In the genomic region with DNA sequence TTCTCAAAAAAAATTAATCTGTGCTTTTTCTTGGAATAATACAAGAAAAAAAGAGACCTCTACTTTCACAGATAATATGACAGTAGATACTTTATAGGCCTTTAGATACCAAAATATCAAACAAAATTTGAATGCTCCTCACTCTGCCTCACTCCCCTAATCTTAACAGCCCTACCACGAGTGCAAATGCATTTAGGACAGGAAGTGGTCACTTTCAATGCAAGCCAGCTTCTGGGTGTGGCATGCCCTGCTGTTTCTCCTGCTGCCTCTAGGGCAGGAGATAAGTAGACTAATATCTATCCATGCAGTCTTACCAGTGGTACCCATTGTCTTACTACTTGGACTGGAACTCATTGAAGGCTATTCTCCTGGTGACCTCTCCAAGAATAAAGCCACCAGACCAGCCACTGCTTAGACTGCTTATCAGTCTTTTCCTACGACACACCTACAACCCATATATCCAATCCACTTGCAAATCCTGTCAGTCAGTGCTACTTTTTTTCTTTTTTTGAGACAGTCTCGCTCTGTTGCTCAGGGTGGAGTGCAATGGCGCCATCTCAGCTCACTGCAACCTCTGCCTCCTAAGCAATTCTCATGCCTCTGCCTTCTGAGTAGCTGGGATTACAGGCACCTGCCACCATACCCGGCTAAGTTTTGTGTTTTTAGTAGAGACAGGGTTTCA, we compare ENCODE assay signal across 8 cellular contexts. TPM values are rescaled to one million over a fixed set of nuclear protein-coding genes. Genes with fewer than 3 reads are reported as not detected.
DNase-seq lines count a peak whose midpoint lies in the region; ATAC-seq and TF ChIP-seq lines count a peak whose summit lies in the region.

No MANE protein-coding gene starts in this region.

- DNase-seq in CMK (ENCODE audit: low read depth) (peak; percentile 60), NCI-H510A treated with DMSO at 0.1 percent for 48 hours (lab: John Stamatoyannopoulos, UW) (peak; percentile 27), chondrocyte (ENCODE audit: low spot score) (no peak), dedifferentiated amniotic fluid mesenchymal stem cell (ENCODE audit: extremely low spot score) (no peak), putamen (ENCODE audit: low spot score) (no peak)
- no peak for DNase-seq in stimulated activated naive B cell treated with anti-CD40 and anti-IgM and Interleukin-4, amounts not matched to agents 10 μg/mL and 1 μg/mL and 100 μg/mL, for 72 hours

- TF ChIP-seq CTCF in chondrocyte (IDR thresholded peaks at IDR 0.05), result peak; percentile 54

- no peak overlapping the region for H3K27ac Mint-ChIP-seq in chondrocyte (ENCODE audit: unreplicated experiment)
- H3K27ac Mint-ChIP-seq in stimulated activated naive B cell treated with anti-CD40 and anti-IgM and Interleukin-4, amounts not matched to agents 10 μg/mL and 1 μg/mL and 100 μg/mL, for 72 hours, result no peak overlapping the region

- ATAC-seq in GM18520 (IDR thresholded peaks at IDR 0.05; ENCODE audit: unreplicated experiment) (peak; percentile 84), HG02852 (IDR thresholded peaks at IDR 0.05; ENCODE audit: unreplicated experiment) (peak; percentile 90)
- peak; percentile 85 to 91 for ATAC-seq in stimulated activated naive B cell treated with anti-CD40 and anti-IgM and Interleukin-4, amounts not matched to agents 10 μg/mL and 1 μg/mL and 100 μg/mL, for 72 hours (replicated peaks)

- H3K4me3 Mint-ChIP-seq in chondrocyte (ENCODE audit: unreplicated experiment), result no peak overlapping the region
- no peak overlapping the region for H3K4me3 Mint-ChIP-seq in stimulated activated naive B cell treated with anti-CD40 and anti-IgM and Interleukin-4, amounts not matched to agents 10 μg/mL and 1 μg/mL and 100 μg/mL, for 72 hours

- H3K9me3 Mint-ChIP-seq in chondrocyte (ENCODE audit: low read depth), result no peaks in the 10 kb centered on the region
- H3K9me3 Mint-ChIP-seq in stimulated activated naive B cell treated with anti-CD40 and anti-IgM and Interleukin-4, amounts not matched to agents 10 μg/mL and 1 μg/mL and 100 μg/mL, for 72 hours, result no peaks in the 10 kb centered on the region

- no peaks in the 10 kb centered on the region for H3K36me3 Mint-ChIP-seq in chondrocyte (ENCODE audit: low read depth)
- H3K36me3 Mint-ChIP-seq in stimulated activated naive B cell treated with anti-CD40 and anti-IgM and Interleukin-4, amounts not matched to agents 10 μg/mL and 1 μg/mL and 100 μg/mL, for 72 hours, result no peaks in the 10 kb centered on the region

- H3K27me3 Mint-ChIP-seq in chondrocyte (ENCODE audit: low read depth), result peaks cover 1% of the 10 kb centered on the region
- H3K27me3 Mint-ChIP-seq in stimulated activated naive B cell treated with anti-CD40 and anti-IgM and Interleukin-4, amounts not matched to agents 10 μg/mL and 1 μg/mL and 100 μg/mL, for 72 hours, result peaks cover 20 to 27% of the 10 kb centered on the region in 2 donors

- peaks cover 4% of the 10 kb centered on the region for H3K4me1 Mint-ChIP-seq in chondrocyte (ENCODE audit: low read depth)
- peaks cover 0 to 2% of the 10 kb centered on the region in 2 donors for H3K4me1 Mint-ChIP-seq in stimulated activated naive B cell treated with anti-CD40 and anti-IgM and Interleukin-4, amounts not matched to agents 10 μg/mL and 1 μg/mL and 100 μg/mL, for 72 hours

RNA-seq across cellular contexts. Expression of a gene that starts 23.0 kb away (rescaled TPM):
- 3.6 to 5.3 TPM (median 4.1 TPM) in 3 replicates for total RNA-seq in chondrocyte

RNA-seq across cellular contexts. Expression of a gene that starts 24.3 kb away (rescaled TPM):
- total RNA-seq in chondrocyte, result 39.6 to 48.3 TPM (median 43.8 TPM) in 3 replicates

Comparison
In these comparisons a context has a peak if more than half of its experiments do, and no peak if none do; other contexts are left out.
1. DNase-seq: peak in CMK (single experiment) and NCI-H510A treated with DMSO at 0.1 percent for 48 hours (single experiment); none in chondrocyte (single experiment), stimulated activated naive B cell treated with anti-CD40 and anti-IgM and Interleukin-4, amounts not matched to agents 10 μg/mL and 1 μg/mL and 100 μg/mL, for 72 hours (single experiment), dedifferentiated amniotic fluid mesenchymal stem cell (single experiment) and putamen (single experiment).
2. Peak in every context shown above with its lines, with median percentiles within 50 percentile points of each other: ATAC-seq.